22 cellular contexts compared by ENCODE assay signal in genomic region chr3:170840291-170840859, GRCh38. TPM values are rescaled to one million over a fixed set of nuclear protein-coding genes. Genes with fewer than 3 reads are reported as not detected.
DNase-seq lines count a peak whose midpoint lies in the region; TF ChIP-seq lines count a peak whose summit lies in the region.
"Had no signal": no experiment of that assay in that cellular context is flagged by ENCODE, and none has a peak within 500 bp of the region (broad histone marks: within the 10 kb centered on the region; RNA-seq: fewer than 3 reads in every experiment).

No MANE protein-coding gene starts in this region.

- in situ Hi-C loops in astrocyte of the spinal cord (cut with HindIII; ENCODE audit: low sequenced_read_pairs) = no loop called here

- H3K27ac Mint-ChIP-seq in activated CD4-positive, alpha-beta memory T cell treated with anti-CD3 and anti-CD28 coated beads, Interleukin-2, amount 10 ng/mL, durations not matched to agents 7 days and 5 days = no peak overlapping the region
- H3K27ac Mint-ChIP-seq: naive B cell; stimulated activated naive CD8-positive, alpha-beta T cell treated with anti-CD3 and anti-CD28 coated beads, Interleukin-15, Interleukin-2, amounts not matched to agents 100 ng/mL and 50 ng/mL, for 24 hours; T-cell had no signal

- peaks cover 59% of the 10 kb centered on the region for H3K27me3 Mint-ChIP-seq in activated CD4-positive, alpha-beta memory T cell treated with anti-CD3 and anti-CD28 coated beads, Interleukin-2, amount 10 ng/mL, durations not matched to agents 7 days and 5 days

- POLR2A ChIA-PET in activated CD4-positive, alpha-beta memory T cell treated with anti-CD3 and anti-CD28 coated beads, Interleukin-2, amount 10 ng/mL, durations not matched to agents 7 days and 5 days (lab: Charles Lee) = no interaction called here

- H3K4me1 Mint-ChIP-seq in activated CD4-positive, alpha-beta memory T cell treated with anti-CD3 and anti-CD28 coated beads, Interleukin-2, amount 10 ng/mL, durations not matched to agents 7 days and 5 days = no peaks in the 10 kb centered on the region
- H3K4me1 Mint-ChIP-seq: naive B cell, T-cell had no signal

- no peak overlapping the region for H3K4me3 ChIP-seq in astrocyte of the spinal cord (ENCODE audit: low read depth, low read length)
- H3K4me3 ChIP-seq: adrenal gland, esophagus muscularis mucosa, hepatocyte, pancreas had no signal

- DNase-seq in NCI-H2171 treated with DMSO at 0.1 percent for 48 hours (lab: John Stamatoyannopoulos, UW) (peak; percentile 15), NCI-H2171 (lab: John Stamatoyannopoulos, UW) (no peak), astrocyte of the spinal cord (ENCODE audit: low read depth, low spot score) (peak; percentile 60), foreskin melanocyte (peak; percentile 67), COR-L47 (lab: John Stamatoyannopoulos, UW) (no peak), kidney glomerular epithelial cell (lab: John Stamatoyannopoulos, UW) (no peak), iPS-NIHi11 (ENCODE audit: low spot score) (no peak)
- no peak for DNase-seq in activated CD4-positive, alpha-beta memory T cell treated with anti-CD3 and anti-CD28 coated beads, Interleukin-2, amount 10 ng/mL, durations not matched to agents 7 days and 5 days
- DNase-seq: 8988T; activated CD4-positive, alpha-beta T cell treated with anti-CD3 and anti-CD28 coated beads for 4 hours; adrenal gland; central memory CD4-positive, alpha-beta T cell; DMS153; islet precursor cell; naive B cell; NCI-H1930; pancreas; stimulated activated CD4-positive, alpha-beta T cell treated with anti-CD3 and anti-CD28 coated beads, Interleukin-2, amount 100 ng/mL, for 48 hours; T-cell had no signal

- no peak overlapping the region for H3K4me3 Mint-ChIP-seq in activated CD4-positive, alpha-beta memory T cell treated with anti-CD3 and anti-CD28 coated beads, Interleukin-2, amount 10 ng/mL, durations not matched to agents 7 days and 5 days
- H3K4me3 Mint-ChIP-seq: naive B cell; stimulated activated naive CD8-positive, alpha-beta T cell treated with anti-CD3 and anti-CD28 coated beads, Interleukin-15, Interleukin-2, amounts not matched to agents 100 ng/mL and 50 ng/mL, for 24 hours; T-cell had no signal

- H3K9me3 Mint-ChIP-seq in activated CD4-positive, alpha-beta memory T cell treated with anti-CD3 and anti-CD28 coated beads, Interleukin-2, amount 10 ng/mL, durations not matched to agents 7 days and 5 days = no peaks in the 10 kb centered on the region
- H3K9me3 Mint-ChIP-seq: stimulated activated naive CD8-positive, alpha-beta T cell treated with anti-CD3 and anti-CD28 coated beads, Interleukin-15, Interleukin-2, amounts not matched to agents 100 ng/mL and 50 ng/mL, for 24 hours had no signal

- CTCF ChIA-PET in activated CD4-positive, alpha-beta memory T cell treated with anti-CD3 and anti-CD28 coated beads, Interleukin-2, amount 10 ng/mL, durations not matched to agents 7 days and 5 days (lab: Charles Lee) = interaction anchor here (0.6 to 0.9 kb wide), 2 partner anchors 28 to 472 kb away, joined by 3 read pairs; no protein-coding TSS in a partner anchor

- H3K36me3 Mint-ChIP-seq in activated CD4-positive, alpha-beta memory T cell treated with anti-CD3 and anti-CD28 coated beads, Interleukin-2, amount 10 ng/mL, durations not matched to agents 7 days and 5 days (ENCODE audit: low read depth) = no peaks in the 10 kb centered on the region
- H3K36me3 Mint-ChIP-seq: T-cell had no signal

- no peak for TF ChIP-seq CTCF in astrocyte of the spinal cord (IDR thresholded peaks at IDR 0.05; ENCODE audit: low read depth, low read length)

RNA-seq across cellular contexts. Expression of gene RPL22L1, which starts 29.6 kb away (rescaled TPM):
- total RNA-seq in activated CD4-positive, alpha-beta memory T cell treated with anti-CD3 and anti-CD28 coated beads, Interleukin-2, amount 10 ng/mL, durations not matched to agents 7 days and 5 days = 10 to 100 TPM; 98.9 to 99.2 TPM

Comparison
In these comparisons a context has a peak if more than half of its experiments do, and no peak if none do; other contexts are left out.
1. DNase-seq: peak in NCI-H2171 treated with DMSO at 0.1 percent for 48 hours (single experiment), astrocyte of the spinal cord (single experiment) and foreskin melanocyte (single experiment); none in NCI-H2171 (single experiment), activated CD4-positive, alpha-beta memory T cell treated with anti-CD3 and anti-CD28 coated beads, Interleukin-2, amount 10 ng/mL, durations not matched to agents 7 days and 5 days (single experiment), COR-L47 (single experiment), kidney glomerular epithelial cell (single experiment) and iPS-NIHi11 (single experiment).